Comparison of ENCODE assay signal across 14 cellular contexts in the genomic region with DNA sequence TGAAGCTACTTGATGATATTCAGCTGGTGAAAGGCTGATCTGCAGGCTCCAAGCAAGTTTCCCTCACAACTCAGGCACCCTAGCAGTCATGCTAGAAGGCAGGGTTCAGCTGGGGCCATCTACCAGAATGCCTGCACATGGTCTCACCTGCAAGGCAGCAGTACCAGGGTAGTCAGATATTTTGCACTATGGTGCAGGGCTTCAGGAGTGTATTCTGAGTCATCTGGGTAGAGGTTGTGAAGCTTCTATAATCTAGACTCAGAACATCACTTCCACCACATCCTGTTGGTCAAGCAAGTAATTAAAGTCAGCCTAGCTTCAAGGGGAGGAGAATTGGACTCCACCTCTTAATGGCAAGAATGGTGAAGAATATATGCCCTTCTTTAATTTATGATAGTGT.
DNase-seq lines count a peak whose midpoint lies in the region; ATAC-seq lines count a peak whose summit lies in the region.
"Had no signal": no experiment of that assay in that cellular context is flagged by ENCODE, and none has a peak within 500 bp of the region (broad histone marks: within the 10 kb centered on the region; RNA-seq: fewer than 3 reads in every experiment).

No MANE protein-coding gene starts in this region.

- DNase-seq in stimulated activated CD4-positive, alpha-beta T cell treated with anti-CD3 and anti-CD28 coated beads, Interleukin-15, amount 100 ng/mL, for 24 hours, result no peak
- DNase-seq in activated CD8-positive, alpha-beta memory T cell treated with anti-CD3 and anti-CD28 coated beads, Interleukin-2, amount 50 U/mL, for 4 hours, result no peak
- DNase-seq in activated CD8-positive, alpha-beta memory T cell treated with anti-CD3 and anti-CD28 coated beads, Interleukin-2, amount 50 U/mL, for 48 hours, result no peak
- DNase-seq in cerebellar cortex (ENCODE audit: low spot score), result no peak
- DNase-seq: activated CD4-positive, alpha-beta T cell treated with anti-CD3 and anti-CD28 coated beads for 48 hours; activated effector memory CD4-positive, alpha-beta T cell treated with anti-CD3 and anti-CD28 coated beads, Interleukin-2, amount 50 U/mL, for 16 hours; DND-41; NCI-H2029 treated with DMSO at 0.1 percent for 48 hours; substantia nigra had no signal

- peak; percentile 96 for ATAC-seq in GM18498 (IDR thresholded peaks at IDR 0.05; ENCODE audit: unreplicated experiment)
- peak; percentile 99 for ATAC-seq in GM19395 (IDR thresholded peaks at IDR 0.05; ENCODE audit: unreplicated experiment)
- ATAC-seq in HG02763 (IDR thresholded peaks at IDR 0.05; ENCODE audit: unreplicated experiment), result peak; percentile 93
- peak; percentile 96 for ATAC-seq in HG03442 (IDR thresholded peaks at IDR 0.05; ENCODE audit: unreplicated experiment)
- ATAC-seq: K562 had no signal
